ENCODE assay signal across 11 cellular contexts in genomic region chr5:61407706-61408105, GRCh38.
DNase-seq lines count a peak whose midpoint lies in the region; ATAC-seq and TF ChIP-seq lines count a peak whose summit lies in the region.
"Had no signal": no experiment of that assay in that cellular context is flagged by ENCODE, and none has a peak within 500 bp of the region (broad histone marks: within the 10 kb centered on the region; RNA-seq: fewer than 3 reads in every experiment).

No MANE protein-coding gene starts in this region.

- H3K36me3 ChIP-seq in GM23338 (ENCODE audit: insufficient read depth) (no peaks in the 10 kb centered on the region), fibroblast of lung (ENCODE audit: control insufficient read depth, insufficient read depth, low read length) (no peaks in the 10 kb centered on the region), sigmoid colon (no peaks in the 10 kb centered on the region), right atrium auricular region (no peaks in the 10 kb centered on the region)
- H3K36me3 ChIP-seq: tibial artery had no signal

- H3K9me3 ChIP-seq in fibroblast of lung (ENCODE audit: control insufficient read depth, insufficient read depth, low read depth, low read length) (no peaks in the 10 kb centered on the region), sigmoid colon (no peaks in the 10 kb centered on the region), right atrium auricular region (no peaks in the 10 kb centered on the region)
- H3K9me3 ChIP-seq: tibial artery had no signal

- no peaks in the 10 kb centered on the region for H3K36me3 Mint-ChIP-seq in GM23338 (ENCODE audit: low read depth)
- H3K36me3 Mint-ChIP-seq in T-cell, result no peaks in the 10 kb centered on the region

- H4K20me1 ChIP-seq in GM23338 (replicated peaks; ENCODE audit: insufficient read depth) (no peaks in the 10 kb centered on the region), fibroblast of lung (ENCODE audit: control insufficient read depth, extremely low read depth, insufficient read depth, low read length) (peaks cover 1% of the 10 kb centered on the region)

- ATAC-seq in GM23338 (peak; percentile 8; the same call in 2 of the 3 replicates), T-cell (replicated peaks in 1 of 4) (no peak), GM18519 (IDR thresholded peaks at IDR 0.05; ENCODE audit: low FRiP score, unreplicated experiment) (no peak), GM18873 (IDR thresholded peaks at IDR 0.05; ENCODE audit: low FRiP score, unreplicated experiment) (no peak), GM18517 (IDR thresholded peaks at IDR 0.05; ENCODE audit: unreplicated experiment) (no peak)

- H3K27ac ChIP-seq in GM23338 (ENCODE audit: low read depth) (no peak overlapping the region), fibroblast of lung (ENCODE audit: insufficient read depth, low read length) (peak overlapping the region; percentile 2), sigmoid colon (peak overlapping the region; percentile 52 to 82 (median 70)), right atrium auricular region (no peak overlapping the region)
- H3K27ac ChIP-seq: tibial artery had no signal

- no peaks in the 10 kb centered on the region for H3K9me2 ChIP-seq in GM23338 (ENCODE audit: insufficient read depth)

- H3F3A ChIP-seq in GM23338 (replicated peaks; ENCODE audit: low read depth), result no peaks in the 10 kb centered on the region

- H3K4me3 ChIP-seq in GM23338 (no peak overlapping the region), fibroblast of lung (replicated peaks in 1 of 4; ENCODE audit: control extremely low read depth in 1 of 4, insufficient read depth in 1 of 4, low read depth in 3 of 4, low read length in 4 of 4) (no peak overlapping the region), sigmoid colon (no peak overlapping the region), right atrium auricular region (no peak overlapping the region)
- H3K4me3 ChIP-seq: tibial artery had no signal

- DNase-seq in GM23338 (ENCODE audit: low spot score) (no peak), T-cell (no peak), fibroblast of lung (ENCODE audit: low read depth in 2 of 2) (no peak), sigmoid colon (no peak), right atrium auricular region (ENCODE audit: low spot score) (no peak)
- DNase-seq: activated CD8-positive, alpha-beta T cell treated with anti-CD3 and anti-CD28 coated beads for 36 hours; NCI-H2227 treated with DMSO at 0.1 percent for 48 hours; tibial artery had no signal

- peak overlapping the region; percentile 78 for H3K4me3 Mint-ChIP-seq in GM23338
- peak overlapping the region; percentile 61 to 80 (median 73) for H3K4me3 Mint-ChIP-seq in T-cell

- peaks cover 62% of the 10 kb centered on the region for H3K4me1 Mint-ChIP-seq in GM23338
- peaks cover 28 to 42% (median 39%) of the 10 kb centered on the region in 3 donors for H3K4me1 Mint-ChIP-seq in T-cell

- H3K4me2 ChIP-seq in GM23338 (peak overlapping the region; percentile 78), fibroblast of lung (ENCODE audit: extremely low read depth, insufficient read depth, low read length) (no peak overlapping the region)

- H3K27me3 ChIP-seq in GM23338 (ENCODE audit: insufficient read depth), result no peaks in the 10 kb centered on the region
- H3K27me3 ChIP-seq in fibroblast of lung (ENCODE audit: control insufficient read depth, insufficient read depth, low read length), result no peaks in the 10 kb centered on the region
- no peaks in the 10 kb centered on the region for H3K27me3 ChIP-seq in sigmoid colon
- no peaks in the 10 kb centered on the region for H3K27me3 ChIP-seq in right atrium auricular region
- H3K27me3 ChIP-seq: tibial artery had no signal

- POLR2A ChIA-PET in T-cell (lab: Charles Lee), result interaction anchor here in 1 of 2 donors (1.7 kb wide), 1 partner anchor 76 kb away, joined by 23 read pairs; the partner anchor contains the start of gene ZSWIM6

- no peak overlapping the region for H3K27ac Mint-ChIP-seq in GM23338
- peak overlapping the region; percentile 16 to 73 for H3K27ac Mint-ChIP-seq in T-cell
- H3K27ac Mint-ChIP-seq: activated CD8-positive, alpha-beta T cell treated with anti-CD3 and anti-CD28 coated beads for 36 hours had no signal

- H3K9ac ChIP-seq in fibroblast of lung (ENCODE audit: insufficient read depth, low read length), result no peak overlapping the region

- H3K4me1 ChIP-seq in GM23338 (ENCODE audit: insufficient read depth), result peaks cover 46% of the 10 kb centered on the region
- H3K4me1 ChIP-seq in fibroblast of lung (ENCODE audit: control insufficient read depth, extremely low read depth, insufficient read depth, low read length), result peaks cover 10% of the 10 kb centered on the region
- H3K4me1 ChIP-seq in sigmoid colon, result peaks cover 0 to 79% (median 38%) of the 10 kb centered on the region in 4 donors
- H3K4me1 ChIP-seq in right atrium auricular region, result peaks cover 0 to 26% of the 10 kb centered on the region in 2 donors

- peaks cover 6% of the 10 kb centered on the region for H3K27me3 Mint-ChIP-seq in GM23338 (ENCODE audit: insufficient read depth, low read depth, poor library complexity)
- H3K27me3 Mint-ChIP-seq in T-cell, result no peaks in the 10 kb centered on the region
- H3K27me3 Mint-ChIP-seq: activated CD8-positive, alpha-beta T cell treated with anti-CD3 and anti-CD28 coated beads for 36 hours had no signal

- TF ChIP-seq POLR2A in sigmoid colon (IDR thresholded peaks at IDR 0.05), result no peak

- H3K9me3 Mint-ChIP-seq in GM23338, result no peaks in the 10 kb centered on the region
- H3K9me3 Mint-ChIP-seq in T-cell, result no peaks in the 10 kb centered on the region
- H3K9me3 Mint-ChIP-seq: activated CD8-positive, alpha-beta T cell treated with anti-CD3 and anti-CD28 coated beads for 36 hours had no signal

- WGBS in sigmoid colon, 2 donors, result 63 to 65% methylated on average over 1 of the region's 1 CpG

- CTCF ChIA-PET in T-cell (lab: Charles Lee), result interaction anchor here (0.6 to 2.8 kb wide), 4 partner anchors 50 to 367 kb away, joined by 3 to 16 read pairs (median 4); partner anchors contain the start of gene ZSWIM6 (in 1 of the 2)

- intact Hi-C loops in sigmoid colon (cut with DNase I), result loop anchor here (2.0 kb wide), 1 partner anchor 75 kb away; the partner anchor contains the start of gene ZSWIM6

- TF ChIP-seq CTCF in GM23338 (conservative IDR thresholded peaks at IDR 0.05; ENCODE audit: low read depth in 2 of 2) (no peak), fibroblast of lung (conservative IDR thresholded peaks at IDR 0.05 in 1 of 2, IDR thresholded peaks at IDR 0.05 in 1 of 2; ENCODE audit: low read depth in 1 of 2, low read length in 2 of 2) (no peak), sigmoid colon (IDR thresholded peaks at IDR 0.05) (no peak), right atrium auricular region (IDR thresholded peaks at IDR 0.05) (no peak)

- H3K79me2 ChIP-seq in GM23338 (replicated peaks; ENCODE audit: insufficient read depth) (peaks cover 27% of the 10 kb centered on the region), fibroblast of lung (ENCODE audit: control insufficient read depth, insufficient read depth, low read length) (peaks cover 63% of the 10 kb centered on the region)

- no peak for TF ChIP-seq EP300 in sigmoid colon (IDR thresholded peaks at IDR 0.05)

- H2AFZ ChIP-seq in GM23338 (no peak overlapping the region), fibroblast of lung (ENCODE audit: low read length) (no peak overlapping the region)

TF ChIP-seq in GM23338, 12 proteins besides CTCF, POLR2A, EP300 and RAD21 (continues in another document):
- TF ChIP-seq ZNF114 (CRISPR knock-in tag; IDR thresholded peaks at IDR 0.05) (no peak), REST (IDR thresholded peaks at IDR 0.05; ENCODE audit: unreplicated experiment) (no peak), ZNF331 (CRISPR knock-in tag; IDR thresholded peaks at IDR 0.05; ENCODE audit: low read depth) (no peak), CREB1 (CRISPR knock-in tag; IDR thresholded peaks at IDR 0.05; ENCODE audit: low read depth) (no peak), EZH2 (IDR thresholded peaks at IDR 0.05; ENCODE audit: low read depth, unreplicated experiment) (no peak), STAT1 (IDR thresholded peaks at IDR 0.05; ENCODE audit: unreplicated experiment) (no peak), ETS1 (IDR thresholded peaks at IDR 0.05) (no peak), POLR2AphosphoS5 (IDR thresholded peaks at IDR 0.05; ENCODE audit: low read depth) (no peak)

Comparison
In these comparisons a context has a peak if more than half of its experiments do, and no peak if none do; other contexts are left out.
1. H3K27ac ChIP-seq: peak in fibroblast of lung (single experiment) and sigmoid colon (4 of 4); none in GM23338 (single experiment) and right atrium auricular region (0 of 2).